In the genomic region with DNA sequence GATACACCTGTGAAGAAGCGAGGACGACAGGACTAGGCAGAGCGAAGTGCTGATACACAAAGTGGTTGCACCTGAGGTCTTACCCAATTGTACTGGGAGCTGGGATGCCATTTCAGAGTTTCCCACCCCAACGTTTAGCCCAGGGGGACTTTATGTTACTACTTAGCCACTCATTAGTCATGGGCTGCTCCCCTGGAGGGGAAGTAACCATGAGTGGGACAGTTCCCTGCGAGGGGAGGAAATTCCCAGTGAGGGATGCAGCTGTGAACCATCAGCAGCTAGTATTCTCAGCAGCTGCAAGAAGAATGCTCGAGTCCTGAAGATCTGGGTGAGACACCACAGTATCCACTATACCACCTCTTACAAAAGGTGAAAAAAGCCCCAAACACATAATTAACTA, we compare ENCODE assay signal across 16 cellular contexts.
DNase-seq lines count a peak whose midpoint lies in the region; ATAC-seq, FAIRE-seq and TF ChIP-seq lines count a peak whose summit lies in the region.
"Had no signal": no experiment of that assay in that cellular context is flagged by ENCODE, and none has a peak within 500 bp of the region (broad histone marks: within the 10 kb centered on the region; RNA-seq: fewer than 3 reads in every experiment).

No MANE protein-coding gene starts in this region.

- H4K8ac ChIP-seq in H1 (ENCODE audit: extremely low read depth, insufficient read depth, low read length) = no peak overlapping the region

- no peak overlapping the region for H3K4me3 ChIP-seq in H1 (ENCODE audit: extremely low read depth in 1 of 4, insufficient read depth in 2 of 4, low read depth in 3 of 4, low read length in 4 of 4)
- H3K4me3 ChIP-seq in brain microvascular endothelial cell (ENCODE audit: low read depth, low read length) = no peak overlapping the region
- H3K4me3 ChIP-seq: BLaER1 had no signal

- TF ChIP-seq POLR2A in H1 (IDR thresholded peaks at IDR 0.05; ENCODE audit: control extremely low read depth in 1 of 2, low read depth in 2 of 2, low read length in 2 of 2) = no peak

- CTCF ChIA-PET in H1 (lab: Charles Lee; ENCODE audit: partially characterized antibody) = interaction anchor here (0.6 to 1.1 kb wide), 4 partner anchors 16 to 176 kb away, joined by 3 read pairs; no protein-coding TSS in a partner anchor

- H3K4me1 ChIP-seq in H1 (replicated peaks in 1 of 4; ENCODE audit: control insufficient read depth in 3 of 4, insufficient read depth in 4 of 4, low read length in 3 of 4) = no peaks in the 10 kb centered on the region
- H3K4me1 ChIP-seq: BLaER1 had no signal

- H3K9me3 ChIP-seq in T-helper 17 cell (ENCODE audit: control insufficient read depth, low read length, poor library complexity, severe bottlenecking) (peaks cover 3% of the 10 kb centered on the region), H1 (ENCODE audit: insufficient read depth in 2 of 2, low read depth in 1 of 2, low read length in 1 of 2) (0 out of 4 replicates have a peak, but pooled peaks cover 0 to 3% of the 10 kb centered on the region in 2 experiments)
- H3K9me3 ChIP-seq: BLaER1 had no signal

- no peak overlapping the region for H3K27ac Mint-ChIP-seq in activated naive CD8-positive, alpha-beta T cell treated with anti-CD3 and anti-CD28 coated beads, Interleukin-2, amount 50 U/mL, for 24 hours
- H3K27ac Mint-ChIP-seq in activated naive CD8-positive, alpha-beta T cell treated with anti-CD3 and anti-CD28 coated beads for 36 hours = no peak overlapping the region
- H3K27ac Mint-ChIP-seq in T-helper 17 cell = no peak overlapping the region
- H3K27ac Mint-ChIP-seq: IgD-negative memory B cell had no signal

- WGBS in H1 (ENCODE audit: extremely low coverage in 1 of 2, insufficient coverage in 1 of 2, insufficient read length in 1 of 2, insufficient replicate concordance in 2 of 2, low coverage in 1 of 2, low lambda C conversion rate in 2 of 2, missing lambda C conversion rate in 1 of 2), 2 experiments = 87% methylated on average over 6 of the region's 6 CpGs; no CpG with 5 or more reads in 1 of the 2 experiments

- H3K23ac ChIP-seq in H1 (ENCODE audit: insufficient read length) = no peak overlapping the region

- no peak overlapping the region for H2BK5ac ChIP-seq in H1 (ENCODE audit: low read depth, low read length)

- no peak for TF ChIP-seq EP300 in H1 (IDR thresholded peaks at IDR 0.05; ENCODE audit: borderline replicate concordance in 1 of 2, low read depth in 2 of 2, low read length in 2 of 2)

- ATAC-seq in activated naive CD8-positive, alpha-beta T cell treated with anti-CD3 and anti-CD28 coated beads, Interleukin-2, amount 50 U/mL, for 24 hours = peak; percentile 36
- ATAC-seq in HG02610 (IDR thresholded peaks at IDR 0.05; ENCODE audit: unreplicated experiment) (peak; percentile 55), T-helper 17 cell (no peak), HG02642 (IDR thresholded peaks at IDR 0.05; ENCODE audit: poor library complexity, unreplicated experiment) (no peak)

- H3K36me3 ChIP-seq in H1 (ENCODE audit: control insufficient read depth in 2 of 4, insufficient read depth in 4 of 4, low read length in 3 of 4) (no peaks in the 10 kb centered on the region), brain microvascular endothelial cell (replicated peaks) (no peaks in the 10 kb centered on the region)
- H3K36me3 ChIP-seq: BLaER1 had no signal

- peaks cover 3% of the 10 kb centered on the region for H3K27me3 Mint-ChIP-seq in activated naive CD8-positive, alpha-beta T cell treated with anti-CD3 and anti-CD28 coated beads, Interleukin-2, amount 50 U/mL, for 24 hours
- H3K27me3 Mint-ChIP-seq in activated naive CD8-positive, alpha-beta T cell treated with anti-CD3 and anti-CD28 coated beads for 36 hours = peaks cover 4% of the 10 kb centered on the region
- H3K27me3 Mint-ChIP-seq in T-helper 17 cell = peaks cover 18% of the 10 kb centered on the region

- H2AK5ac ChIP-seq in H1 (ENCODE audit: low read depth, low read length) = no peak overlapping the region

- 0 out of 2 replicates have a peak overlapping the region, but pooled peaks have one; percentile 13 for H2AFZ ChIP-seq in H1 (ENCODE audit: low read length)

- no peak overlapping the region for H3K9ac ChIP-seq in H1 (replicated peaks in 1 of 4; ENCODE audit: extremely low read depth in 1 of 4, low read depth in 3 of 4, low read length in 3 of 4)
- H3K9ac ChIP-seq: BLaER1 had no signal

- no peak for FAIRE-seq in H1 (lab: Jason Lieb, UNC)
- FAIRE-seq: GM12891, H54 had no signal

- no peak overlapping the region for H2BK120ac ChIP-seq in H1 (replicated peaks; ENCODE audit: low read depth, low read length)

- H2BK20ac ChIP-seq in H1 (ENCODE audit: low read length) = no peak overlapping the region

- no peaks in the 10 kb centered on the region for H3K36me3 Mint-ChIP-seq in activated naive CD8-positive, alpha-beta T cell treated with anti-CD3 and anti-CD28 coated beads, Interleukin-2, amount 50 U/mL, for 24 hours (ENCODE audit: low read depth)
- H3K36me3 Mint-ChIP-seq in activated naive CD8-positive, alpha-beta T cell treated with anti-CD3 and anti-CD28 coated beads for 36 hours = no peaks in the 10 kb centered on the region
- H3K36me3 Mint-ChIP-seq in T-helper 17 cell (ENCODE audit: low read depth) = no peaks in the 10 kb centered on the region
- H3K36me3 Mint-ChIP-seq: CD8-positive, alpha-beta memory T cell; IgD-negative memory B cell had no signal

- DNase-seq in activated naive CD8-positive, alpha-beta T cell treated with anti-CD3 and anti-CD28 coated beads, Interleukin-2, amount 50 U/mL, for 24 hours = no peak
- no peak for DNase-seq in activated naive CD8-positive, alpha-beta T cell treated with anti-CD3 and anti-CD28 coated beads for 36 hours
- no peak for DNase-seq in T-helper 17 cell
- DNase-seq in H1 (ENCODE audit: low read depth in 1 of 2, low spot score in 2 of 2) = no peak
- DNase-seq in NCI-H226 = no peak
- no peak for DNase-seq in brain microvascular endothelial cell
- DNase-seq: AML-193; CD8-positive, alpha-beta memory T cell; DMS53 had no signal

- H3K79me2 ChIP-seq in H1 (ENCODE audit: control insufficient read depth in 1 of 2, insufficient read depth in 2 of 2, low read length in 2 of 2) = no peaks in the 10 kb centered on the region

- no peak overlapping the region for H3K14ac ChIP-seq in H1 (ENCODE audit: insufficient read length)

- no peaks in the 10 kb centered on the region for H3K79me1 ChIP-seq in H1 (ENCODE audit: low read depth, low read length)

- H4K20me1 ChIP-seq in H1 (replicated peaks in 1 of 2; ENCODE audit: control insufficient read depth in 1 of 2, insufficient read depth in 2 of 2, low read length in 2 of 2) = no peaks in the 10 kb centered on the region
- H4K20me1 ChIP-seq: BLaER1 had no signal

- H3K4me2 ChIP-seq in H1 (ENCODE audit: insufficient read depth in 1 of 2, low read depth in 2 of 2, low read length in 2 of 2) = no peak overlapping the region
- H3K4me2 ChIP-seq: BLaER1 had no signal

- no peaks in the 10 kb centered on the region for H3K27me3 ChIP-seq in H1 (replicated peaks in 1 of 4; ENCODE audit: control insufficient read depth in 3 of 4, extremely low read depth in 1 of 4, insufficient read depth in 3 of 4, low read length in 3 of 4)
- H3K27me3 ChIP-seq in brain microvascular endothelial cell (replicated peaks) = no peaks in the 10 kb centered on the region
- H3K27me3 ChIP-seq: BLaER1 had no signal

- H3K18ac ChIP-seq in H1 (ENCODE audit: extremely low read depth, low read length) = no peak overlapping the region

- TF ChIP-seq RAD21 in H1 (IDR thresholded peaks at IDR 0.05 in 1 of 2, conservative IDR thresholded peaks at IDR 0.05 in 1 of 2; ENCODE audit: low read depth in 2 of 2, low read length in 2 of 2) = no peak

- H3K4ac ChIP-seq in H1 (replicated peaks; ENCODE audit: insufficient read length, low read depth, low read length) = no peak overlapping the region

- TF ChIP-seq CTCF in H1 (IDR thresholded peaks at IDR 0.05; ENCODE audit: control extremely low read depth in 1 of 3, insufficient read depth in 1 of 3, low read depth in 1 of 3, low read length in 3 of 3) (no peak), brain microvascular endothelial cell (IDR thresholded peaks at IDR 0.05; ENCODE audit: low read depth, low read length, missing control alignments) (no peak)

- H3K23me2 ChIP-seq in H1 (ENCODE audit: low read depth, low read length) = no peaks in the 10 kb centered on the region

- in situ Hi-C loops in brain microvascular endothelial cell (cut with HindIII; ENCODE audit: low pct_ligation_motif_present, low sequenced_read_pairs) = no loop called here

- no peak overlapping the region for H3K4me3 Mint-ChIP-seq in activated naive CD8-positive, alpha-beta T cell treated with anti-CD3 and anti-CD28 coated beads, Interleukin-2, amount 50 U/mL, for 24 hours
- no peak overlapping the region for H3K4me3 Mint-ChIP-seq in activated naive CD8-positive, alpha-beta T cell treated with anti-CD3 and anti-CD28 coated beads for 36 hours
- H3K4me3 Mint-ChIP-seq in T-helper 17 cell = peak overlapping the region; percentile 16
- H3K4me3 Mint-ChIP-seq: CD8-positive, alpha-beta memory T cell; IgD-negative memory B cell had no signal

- H2BK15ac ChIP-seq in H1 (ENCODE audit: low read length) = no peak overlapping the region

- H3K27ac ChIP-seq in H1 (ENCODE audit: low read depth, low read length) (no peak overlapping the region), brain microvascular endothelial cell (no peak overlapping the region)
- H3K27ac ChIP-seq: 22Rv1, BLaER1 had no signal

- H3K9me3 Mint-ChIP-seq in activated naive CD8-positive, alpha-beta T cell treated with anti-CD3 and anti-CD28 coated beads, Interleukin-2, amount 50 U/mL, for 24 hours = peaks cover 10% of the 10 kb centered on the region
- H3K9me3 Mint-ChIP-seq in activated naive CD8-positive, alpha-beta T cell treated with anti-CD3 and anti-CD28 coated beads for 36 hours = no peaks in the 10 kb centered on the region
- H3K9me3 Mint-ChIP-seq: CD8-positive, alpha-beta memory T cell had no signal

- no peak overlapping the region for H4K91ac ChIP-seq in H1 (replicated peaks; ENCODE audit: insufficient read length, low read length)

- no peak overlapping the region for H4K5ac ChIP-seq in H1 (ENCODE audit: insufficient read length, low read depth, low read length)

- POLR2A ChIA-PET in H1 (lab: Charles Lee; ENCODE audit: partially characterized antibody) = no interaction called here

- H3K4me1 Mint-ChIP-seq in activated naive CD8-positive, alpha-beta T cell treated with anti-CD3 and anti-CD28 coated beads, Interleukin-2, amount 50 U/mL, for 24 hours = no peaks in the 10 kb centered on the region
- no peaks in the 10 kb centered on the region for H3K4me1 Mint-ChIP-seq in activated naive CD8-positive, alpha-beta T cell treated with anti-CD3 and anti-CD28 coated beads for 36 hours
- no peaks in the 10 kb centered on the region for H3K4me1 Mint-ChIP-seq in T-helper 17 cell
- H3K4me1 Mint-ChIP-seq: CD8-positive, alpha-beta memory T cell; IgD-negative memory B cell had no signal

- H3K56ac ChIP-seq in H1 (replicated peaks; ENCODE audit: insufficient read length, low read depth, low read length) = no peak overlapping the region

- H2BK12ac ChIP-seq in H1 (ENCODE audit: low read depth, low read length) = no peak overlapping the region

TF ChIP-seq in H1, 55 proteins besides CTCF, POLR2A, EP300 and RAD21 (continues in another document):
- TF ChIP-seq SAP30 (IDR thresholded peaks at IDR 0.05; ENCODE audit: insufficient read depth, insufficient replicate concordance, low read length) = no peak
- TF ChIP-seq CTBP2 (IDR thresholded peaks at IDR 0.05; ENCODE audit: borderline replicate concordance, insufficient read depth, insufficient read length, low read length) = no peak
- no peak for TF ChIP-seq POU5F1 (IDR thresholded peaks at IDR 0.05; ENCODE audit: low read depth, low read length)

Comparison
In these comparisons a context has a peak if more than half of its experiments do, and no peak if none do; other contexts are left out.
1. ATAC-seq: peak in activated naive CD8-positive, alpha-beta T cell treated with anti-CD3 and anti-CD28 coated beads, Interleukin-2, amount 50 U/mL, for 24 hours (single experiment) and HG02610 (single experiment); none in T-helper 17 cell (single experiment) and HG02642 (single experiment).